In genomic region chr1:12477936-12478611, GRCh38 we compare ENCODE assay signal across 8 cellular contexts.
DNase-seq lines count a peak whose midpoint lies in the region; ATAC-seq and TF ChIP-seq lines count a peak whose summit lies in the region.

No MANE protein-coding gene starts in this region.

- H3K4me3 ChIP-seq in AG04449 (ENCODE audit: low read depth, low read length): no peak overlapping the region
- H3K4me3 ChIP-seq in cardiac fibroblast (replicated peaks in 1 of 2; ENCODE audit: low read depth in 2 of 2, low read length in 2 of 2): no peak overlapping the region
- H3K4me3 ChIP-seq in liver (ENCODE audit: low read depth in 1 of 3, low read length in 3 of 3): no peak overlapping the region
- peak overlapping the region in 1 of 4 donors; percentile 8 for H3K4me3 ChIP-seq in tibial nerve
- no peak overlapping the region for H3K4me3 ChIP-seq in dorsolateral prefrontal cortex

- peak; percentile 35 to 96 for TF ChIP-seq EP300 in tibial nerve (IDR thresholded peaks at IDR 0.05)

- peak; percentile 98 for DNase-seq in AG04449 (ENCODE audit: low read depth, low spot score)
- DNase-seq in HCEC 1CT: peak; percentile 88
- peak; percentile 40 for DNase-seq in NCI-H774 (lab: John Stamatoyannopoulos, UW)
- peak; percentile 86 to 99 for DNase-seq in cardiac fibroblast (ENCODE audit: low read depth in 2 of 2)
- peak; percentile 64 to 86 for DNase-seq in tibial nerve (ENCODE audit: low spot score in 2 of 2)
- DNase-seq in dorsolateral prefrontal cortex: no peak

- peak overlapping the region in 1 of 2 donors; percentile 46 for H3K9ac ChIP-seq in liver (ENCODE audit: low read depth in 1 of 2, low read length in 2 of 2)

- no peak for TF ChIP-seq POLR2A in tibial nerve (IDR thresholded peaks at IDR 0.05)

- H3K9me3 ChIP-seq in liver (ENCODE audit: control insufficient read depth in 4 of 4, low read length in 3 of 4): no peaks in the 10 kb centered on the region
- no peaks in the 10 kb centered on the region for H3K9me3 ChIP-seq in tibial nerve

- TF ChIP-seq CTCF in AG04449 (IDR thresholded peaks at IDR 0.05; ENCODE audit: insufficient read depth, low read length, missing control alignments): no peak
- TF ChIP-seq CTCF in cardiac fibroblast (IDR thresholded peaks at IDR 0.05; ENCODE audit: low read depth, low read length): no peak
- TF ChIP-seq CTCF in liver (IDR thresholded peaks at IDR 0.05; ENCODE audit: low read depth, low read length, missing input control): no peak
- no peak for TF ChIP-seq CTCF in tibial nerve (IDR thresholded peaks at IDR 0.05)
- TF ChIP-seq CTCF in dorsolateral prefrontal cortex (IDR thresholded peaks at IDR 0.05 in 54 of 56, conservative IDR thresholded peaks at IDR 0.05 in 2 of 56; ENCODE audit: low read depth in 1 of 56, partially characterized antibody in 56 of 56): no peak

- H3K27ac ChIP-seq in liver (ENCODE audit: low read depth in 1 of 2, low read length in 2 of 2): peak overlapping the region; percentile 69 to 85
- H3K27ac ChIP-seq in tibial nerve: peak overlapping the region; percentile 43 to 88 (median 79)
- peak overlapping the region in 20 of 59 donors; percentile 1 to 70 (median 22) for H3K27ac ChIP-seq in dorsolateral prefrontal cortex

- TF ChIP-seq RAD21 in liver (IDR thresholded peaks at IDR 0.05): peak; percentile 65 to 73

- no peak for ATAC-seq in HG03139 (IDR thresholded peaks at IDR 0.05; ENCODE audit: unreplicated experiment)

- POLR2A ChIA-PET in AG04449 (lab: Yijun Ruan, JAX): interaction anchor here (0.8 to 1.8 kb wide), 6 partner anchors 11 to 141 kb away, joined by 3 to 8 read pairs (median 5); no protein-coding TSS in a partner anchor

- intact Hi-C loops in dorsolateral prefrontal cortex (cut with DNase I): no loop called here

- peaks cover 28 to 56% (median 48%) of the 10 kb centered on the region in 4 donors for H3K4me1 ChIP-seq in liver (ENCODE audit: control insufficient read depth in 4 of 4, insufficient read depth in 4 of 4, low read length in 3 of 4)
- peaks cover 5 to 100% (median 84%) of the 10 kb centered on the region in 4 donors for H3K4me1 ChIP-seq in tibial nerve

- H3K27me3 ChIP-seq in liver (ENCODE audit: control insufficient read depth in 4 of 4, insufficient read depth in 4 of 4, low read length in 3 of 4): no peaks in the 10 kb centered on the region
- H3K27me3 ChIP-seq in tibial nerve: no peaks in the 10 kb centered on the region
- no peaks in the 10 kb centered on the region for H3K27me3 ChIP-seq in dorsolateral prefrontal cortex

- CTCF ChIA-PET in AG04449 (lab: Yijun Ruan, JAX): interaction anchor here (1.3 kb wide), 1 partner anchor 142 kb away, joined by 5 read pairs; no protein-coding TSS in a partner anchor

- 11% methylated on average over 19 of the region's 19 CpGs for WGBS in liver
- 7 to 8% methylated on average over 18 to 19 of the region's 19 CpGs for WGBS in tibial nerve, 2 donors

- no peaks in the 10 kb centered on the region for H3K36me3 ChIP-seq in liver (ENCODE audit: control insufficient read depth in 4 of 4, insufficient read depth in 3 of 4, low read depth in 1 of 4, low read length in 3 of 4)
- no peaks in the 10 kb centered on the region for H3K36me3 ChIP-seq in tibial nerve

TF ChIP-seq in liver, 16 proteins besides CTCF, POLR2A, EP300 and RAD21:
- TF ChIP-seq JUND (IDR thresholded peaks at IDR 0.05) (peak in 1 of 2 donors; percentile 87), FOXA1 (IDR thresholded peaks at IDR 0.05) (peak; percentile 44), SP1 (IDR thresholded peaks at IDR 0.05) (peak; percentile 92), RXRA (IDR thresholded peaks at IDR 0.05) (peak; percentile 99 to 100), TAF1 (conservative IDR thresholded peaks at IDR 0.05) (peak; percentile 23), YY1 (IDR thresholded peaks at IDR 0.05) (peak; percentile 84), NR2F2 (IDR thresholded peaks at IDR 0.05) (peak; percentile 84), HNF4G (IDR thresholded peaks at IDR 0.05) (no peak), EGR1 (IDR thresholded peaks at IDR 0.05; ENCODE audit: low read depth in 2 of 2) (peak in 1 of 2 donors; percentile 78), GABPA (IDR thresholded peaks at IDR 0.05 in 1 of 2, conservative IDR thresholded peaks at IDR 0.05 in 1 of 2) (no peak), FOXA2 (IDR thresholded peaks at IDR 0.05) (peak; percentile 50), HNF4A (conservative IDR thresholded peaks at IDR 0.05) (peak; percentile 84 to 91), MAX (IDR thresholded peaks at IDR 0.05) (peak; percentile 95)
- TF ChIP-seq, protein P1, sequence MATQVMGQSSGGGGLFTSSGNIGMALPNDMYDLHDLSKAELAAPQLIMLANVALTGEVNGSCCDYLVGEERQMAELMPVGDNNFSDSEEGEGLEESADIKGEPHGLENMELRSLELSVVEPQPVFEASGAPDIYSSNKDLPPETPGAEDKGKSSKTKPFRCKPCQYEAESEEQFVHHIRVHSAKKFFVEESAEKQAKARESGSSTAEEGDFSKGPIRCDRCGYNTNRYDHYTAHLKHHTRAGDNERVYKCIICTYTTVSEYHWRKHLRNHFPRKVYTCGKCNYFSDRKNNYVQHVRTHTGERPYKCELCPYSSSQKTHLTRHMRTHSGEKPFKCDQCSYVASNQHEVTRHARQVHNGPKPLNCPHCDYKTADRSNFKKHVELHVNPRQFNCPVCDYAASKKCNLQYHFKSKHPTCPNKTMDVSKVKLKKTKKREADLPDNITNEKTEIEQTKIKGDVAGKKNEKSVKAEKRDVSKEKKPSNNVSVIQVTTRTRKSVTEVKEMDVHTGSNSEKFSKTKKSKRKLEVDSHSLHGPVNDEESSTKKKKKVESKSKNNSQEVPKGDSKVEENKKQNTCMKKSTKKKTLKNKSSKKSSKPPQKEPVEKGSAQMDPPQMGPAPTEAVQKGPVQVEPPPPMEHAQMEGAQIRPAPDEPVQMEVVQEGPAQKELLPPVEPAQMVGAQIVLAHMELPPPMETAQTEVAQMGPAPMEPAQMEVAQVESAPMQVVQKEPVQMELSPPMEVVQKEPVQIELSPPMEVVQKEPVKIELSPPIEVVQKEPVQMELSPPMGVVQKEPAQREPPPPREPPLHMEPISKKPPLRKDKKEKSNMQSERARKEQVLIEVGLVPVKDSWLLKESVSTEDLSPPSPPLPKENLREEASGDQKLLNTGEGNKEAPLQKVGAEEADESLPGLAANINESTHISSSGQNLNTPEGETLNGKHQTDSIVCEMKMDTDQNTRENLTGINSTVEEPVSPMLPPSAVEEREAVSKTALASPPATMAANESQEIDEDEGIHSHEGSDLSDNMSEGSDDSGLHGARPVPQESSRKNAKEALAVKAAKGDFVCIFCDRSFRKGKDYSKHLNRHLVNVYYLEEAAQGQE (IDR thresholded peaks at IDR 0.05): peak; percentile 42
- TF ChIP-seq, protein P2, sequence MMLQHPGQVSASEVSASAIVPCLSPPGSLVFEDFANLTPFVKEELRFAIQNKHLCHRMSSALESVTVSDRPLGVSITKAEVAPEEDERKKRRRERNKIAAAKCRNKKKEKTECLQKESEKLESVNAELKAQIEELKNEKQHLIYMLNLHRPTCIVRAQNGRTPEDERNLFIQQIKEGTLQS (IDR thresholded peaks at IDR 0.05): no peak
- TF ChIP-seq, protein P3, sequence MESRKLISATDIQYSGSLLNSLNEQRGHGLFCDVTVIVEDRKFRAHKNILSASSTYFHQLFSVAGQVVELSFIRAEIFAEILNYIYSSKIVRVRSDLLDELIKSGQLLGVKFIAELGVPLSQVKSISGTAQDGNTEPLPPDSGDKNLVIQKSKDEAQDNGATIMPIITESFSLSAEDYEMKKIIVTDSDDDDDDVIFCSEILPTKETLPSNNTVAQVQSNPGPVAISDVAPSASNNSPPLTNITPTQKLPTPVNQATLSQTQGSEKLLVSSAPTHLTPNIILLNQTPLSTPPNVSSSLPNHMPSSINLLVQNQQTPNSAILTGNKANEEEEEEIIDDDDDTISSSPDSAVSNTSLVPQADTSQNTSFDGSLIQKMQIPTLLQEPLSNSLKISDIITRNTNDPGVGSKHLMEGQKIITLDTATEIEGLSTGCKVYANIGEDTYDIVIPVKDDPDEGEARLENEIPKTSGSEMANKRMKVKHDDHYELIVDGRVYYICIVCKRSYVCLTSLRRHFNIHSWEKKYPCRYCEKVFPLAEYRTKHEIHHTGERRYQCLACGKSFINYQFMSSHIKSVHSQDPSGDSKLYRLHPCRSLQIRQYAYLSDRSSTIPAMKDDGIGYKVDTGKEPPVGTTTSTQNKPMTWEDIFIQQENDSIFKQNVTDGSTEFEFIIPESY (IDR thresholded peaks at IDR 0.05): peak; percentile 85

Comparison
In these comparisons a context has a peak if more than half of its experiments do, and no peak if none do; other contexts are left out.
1. DNase-seq: peak in AG04449 (single experiment), HCEC 1CT (single experiment), NCI-H774 (single experiment), cardiac fibroblast (2 of 2) and tibial nerve (2 of 2); none in dorsolateral prefrontal cortex (0 of 10).